9 cellular contexts compared by ENCODE assay signal in the genomic region with DNA sequence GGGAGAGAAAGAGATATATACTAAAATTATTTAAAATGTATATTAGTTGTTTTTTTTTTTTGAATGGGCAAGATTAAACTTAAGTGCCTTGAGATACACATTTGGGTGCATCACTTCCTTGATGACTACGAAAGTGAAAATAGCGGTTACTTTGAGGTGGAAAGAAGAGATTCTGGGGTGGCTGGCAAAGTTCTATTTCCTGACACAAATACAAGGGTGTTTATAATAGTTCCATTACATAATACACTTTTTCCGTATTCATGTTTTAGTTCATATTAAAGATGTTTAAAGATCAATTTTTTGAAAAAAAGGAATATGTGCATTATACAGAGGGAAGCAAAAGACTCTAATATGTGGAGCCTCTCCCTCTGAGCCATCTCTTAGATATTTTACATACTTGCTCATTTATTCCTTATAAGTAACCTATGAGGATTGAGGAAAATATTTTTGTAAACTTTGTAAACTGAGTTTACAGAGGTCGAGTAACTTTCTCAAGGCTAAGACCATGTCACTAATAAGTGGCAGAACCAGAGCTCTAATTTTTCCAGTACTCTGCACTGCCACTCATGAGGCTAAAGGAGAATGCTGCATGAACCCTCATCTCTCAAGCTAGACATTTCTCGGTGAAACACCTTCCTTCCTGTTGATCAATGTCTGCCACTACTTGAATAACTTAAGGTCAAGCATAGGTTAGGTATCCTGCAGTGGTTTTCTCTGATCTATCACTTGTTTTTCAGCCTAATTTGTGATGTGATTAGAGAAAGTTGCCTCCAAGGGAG. TPM values are rescaled to one million over a fixed set of nuclear protein-coding genes. Genes with fewer than 3 reads are reported as not detected.
A peak's percentile ranks its signal among the peaks of the same experiment; 100 is the strongest.
DNase-seq lines count a peak whose midpoint lies in the region; ATAC-seq, FAIRE-seq and TF ChIP-seq lines count a peak whose summit lies in the region.
"Had no signal": no experiment of that assay in that cellular context is flagged by ENCODE, and none has a peak within 500 bp of the region (broad histone marks: within the 10 kb centered on the region; RNA-seq: fewer than 3 reads in every experiment).

No MANE protein-coding gene starts in this region.

- peak; percentile 29 for DNase-seq in GM10248 (ENCODE audit: extremely low spot score)
- no peak for DNase-seq in HCEC 1CT
- no peak for DNase-seq in HuH-7.5 (ENCODE audit: low spot score)
- no peak for DNase-seq in urothelium cell line (ENCODE audit: low spot score)
- DNase-seq in D341Med (ENCODE audit: low spot score): no peak
- DNase-seq: GOT3 had no signal

- peak overlapping the region; percentile 50 for H3K27ac Mint-ChIP-seq in activated T-helper 17 cell treated with anti-CD3 and anti-CD28 coated beads, Interleukin-2, amount 50 U/mL, for 72 hours

- POLR2A ChIA-PET in GM10248 (lab: Yijun Ruan, JAX): no interaction called here

- TF ChIP-seq CTCF in GM10248 (IDR thresholded peaks at IDR 0.05; ENCODE audit: control extremely low read depth, extremely low read depth, low read depth, missing control alignments): no peak

- H3K36me3 Mint-ChIP-seq in activated T-helper 17 cell treated with anti-CD3 and anti-CD28 coated beads, Interleukin-2, amount 50 U/mL, for 72 hours (ENCODE audit: low read depth): no peaks in the 10 kb centered on the region

- H3K4me1 Mint-ChIP-seq in activated T-helper 17 cell treated with anti-CD3 and anti-CD28 coated beads, Interleukin-2, amount 50 U/mL, for 72 hours: peaks cover 29% of the 10 kb centered on the region

- no peak for FAIRE-seq in urothelium cell line (lab: Jason Lieb, UNC)

- H3K4me3 Mint-ChIP-seq in activated T-helper 17 cell treated with anti-CD3 and anti-CD28 coated beads, Interleukin-2, amount 50 U/mL, for 72 hours: peak overlapping the region; percentile 51

- H3K27me3 Mint-ChIP-seq in activated T-helper 17 cell treated with anti-CD3 and anti-CD28 coated beads, Interleukin-2, amount 50 U/mL, for 72 hours: no peaks in the 10 kb centered on the region

- CTCF ChIA-PET in GM10248 (lab: Yijun Ruan, JAX): interaction anchor here (0.9 to 2.0 kb wide), 7 partner anchors 11 to 102 kb away, joined by 3 to 13 read pairs (median 3); no protein-coding TSS in a partner anchor

- ATAC-seq in GM19395 (IDR thresholded peaks at IDR 0.05; ENCODE audit: unreplicated experiment) (peak; percentile 97), HG03175 (IDR thresholded peaks at IDR 0.05; ENCODE audit: unreplicated experiment) (peak; percentile 93)
- ATAC-seq in activated T-helper 17 cell treated with anti-CD3 and anti-CD28 coated beads, Interleukin-2, amount 50 U/mL, for 72 hours (replicated peaks): peak; percentile 94

- peaks cover 5% of the 10 kb centered on the region for H3K9me3 Mint-ChIP-seq in activated T-helper 17 cell treated with anti-CD3 and anti-CD28 coated beads, Interleukin-2, amount 50 U/mL, for 72 hours

RNA-seq across cellular contexts. Expression of a gene that starts 58.7 kb away (rescaled TPM):
- total RNA-seq in activated T-helper 17 cell treated with anti-CD3 and anti-CD28 coated beads, Interleukin-2, amount 50 U/mL, for 72 hours: 10 to 100 TPM in 1 of 2 donors, 1 to 10 TPM in 1; 6.1 to 17.3 TPM

RNA-seq across cellular contexts. Expression of a gene that starts 60.0 kb away (rescaled TPM):
- total RNA-seq in activated T-helper 17 cell treated with anti-CD3 and anti-CD28 coated beads, Interleukin-2, amount 50 U/mL, for 72 hours: 10 to 100 TPM; 20.9 to 26.9 TPM
